ENCODE assay signal across 1 cellular context in genomic region chr6:92756912-92757311, GRCh38.
TF ChIP-seq lines count a peak whose summit lies in the region.

No MANE protein-coding gene starts in this region.

TF ChIP-seq in IMR-90, 13 proteins besides CTCF, POLR2A, EP300 and RAD21 (continued from another document):
- TF ChIP-seq NFE2L2 (IDR thresholded peaks at IDR 0.05; ENCODE audit: low read depth, low read length) (no peak), MXI1 (IDR thresholded peaks at IDR 0.05; ENCODE audit: borderline replicate concordance, low read depth, low read length) (no peak), SMC3 (IDR thresholded peaks at IDR 0.05; ENCODE audit: low read depth, low read length) (no peak)
